In genomic region chr19:17385878-17386611, GRCh38 we compare ENCODE assay signal across 8 cellular contexts. TPM values are rescaled to one million over a fixed set of nuclear protein-coding genes. Genes with fewer than 3 reads are reported as not detected.
A peak's percentile ranks its signal among the peaks of the same experiment; 100 is the strongest.
DNase-seq lines count a peak whose midpoint lies in the region; ATAC-seq, FAIRE-seq and TF ChIP-seq lines count a peak whose summit lies in the region.

No MANE protein-coding gene starts in this region.

- TF ChIP-seq POLR2A in A549 (IDR thresholded peaks at IDR 0.05; ENCODE audit: low read length) = no peak
- no peak for TF ChIP-seq POLR2A in GM12891 (IDR thresholded peaks at IDR 0.05; ENCODE audit: low read depth, low read length)

- H3K4me3 Mint-ChIP-seq in osteocyte (ENCODE audit: unreplicated experiment) = no peak overlapping the region

- H3K9me3 ChIP-seq in A549 = peaks cover 10% of the 10 kb centered on the region; the same call in 2 of the 3 replicates

- H3K27me3 Mint-ChIP-seq in osteocyte (ENCODE audit: unreplicated experiment) = peaks cover 10% of the 10 kb centered on the region

- POLR2A ChIA-PET in A549 (lab: Yijun Ruan, JAX) = interaction anchor here (0.6 to 1.0 kb wide), 2 partner anchors 93 to 255 kb away, joined by 3 to 5 read pairs; no protein-coding TSS in a partner anchor

- ATAC-seq in A549 (peak; percentile 57 to 72; a peak in 4 of 6 replicates), HG02798 (IDR thresholded peaks at IDR 0.05; ENCODE audit: poor library complexity, unreplicated experiment) (no peak)

- TF ChIP-seq CTCF in A549 (IDR thresholded peaks at IDR 0.05) = peak; percentile 70
- TF ChIP-seq CTCF in osteocyte (IDR thresholded peaks at IDR 0.05) = peak; percentile 94

- H3K27ac ChIP-seq in A549 = no peak overlapping the region

- no peak for TF ChIP-seq EP300 in A549 (IDR thresholded peaks at IDR 0.05)

- TF ChIP-seq RAD21 in A549 (conservative IDR thresholded peaks at IDR 0.05 in 1 of 2, IDR thresholded peaks at IDR 0.05 in 1 of 2) = peak; percentile 71 to 75

- FAIRE-seq in A549 (lab: Jason Lieb, UNC) (no peak), GM12891 (lab: Jason Lieb, UNC) (peak; percentile 85)

- no peak overlapping the region for H3K4me2 ChIP-seq in A549

- no peaks in the 10 kb centered on the region for H3K9me3 Mint-ChIP-seq in osteocyte (ENCODE audit: unreplicated experiment)

- H3K27ac Mint-ChIP-seq in osteocyte (ENCODE audit: unreplicated experiment) = peak overlapping the region; percentile 31

- CTCF ChIA-PET in A549 (lab: Yijun Ruan, JAX) = interaction anchor here (0.7 to 8.8 kb wide), 24 partner anchors 8 to 110 kb away, joined by 3 to 111 read pairs (median 5); partner anchors contain the start of genes ABHD8, CCDC194, MVB12A and PLVAP

- peaks cover 12% of the 10 kb centered on the region for H3K4me1 Mint-ChIP-seq in osteocyte (ENCODE audit: unreplicated experiment)

- H3K4me3 ChIP-seq in A549 = no peak overlapping the region

- H3K4me1 ChIP-seq in A549 = no peaks in the 10 kb centered on the region

- DNase-seq in A549 (ENCODE audit: low read depth in 1 of 2, low spot score in 1 of 2) (peak; percentile 53), GM12891 (ENCODE audit: insufficient read length, low spot score) (no peak), NOMO-1 treated with DMSO at 0.1 percent for 48 hours (lab: John Stamatoyannopoulos, UW; ENCODE audit: unreplicated experiment) (peak; percentile 38), activated T-cell treated with anti-CD3 and anti-CD28 coated beads for 4 hours (peak; percentile 46), fibroblast of peridontal ligament (ENCODE audit: extremely low read depth) (peak; percentile 31), osteocyte (ENCODE audit: extremely low spot score, unreplicated experiment) (peak; percentile 89), pons (ENCODE audit: low spot score) (no peak)

- 39% methylated on average over 17 of the region's 20 CpGs for WGBS in A549 (ENCODE audit: missing lambda C conversion rate)

- no peaks in the 10 kb centered on the region for H3K36me3 Mint-ChIP-seq in osteocyte (ENCODE audit: unreplicated experiment)

TF ChIP-seq in A549, 52 proteins besides CTCF, POLR2A, EP300 and RAD21:
- no peak for TF ChIP-seq TP53 (CRISPR knock-in tag; IDR thresholded peaks at IDR 0.05)
- no peak for TF ChIP-seq EHMT2 (IDR thresholded peaks at IDR 0.05; ENCODE audit: low read depth)
- TF ChIP-seq SMC3 (IDR thresholded peaks at IDR 0.05) = peak; percentile 79
- no peak for TF ChIP-seq BCL3 (IDR thresholded peaks at IDR 0.05)

TF ChIP-seq in GM12891, 5 proteins besides CTCF, POLR2A, EP300 and RAD21:
- TF ChIP-seq TAF1 (IDR thresholded peaks at IDR 0.05; ENCODE audit: low read depth, low read length) (no peak), POLR2AphosphoS5 (IDR thresholded peaks at IDR 0.05; ENCODE audit: low read depth, low read length) (no peak), PAX5 (IDR thresholded peaks at IDR 0.05; ENCODE audit: insufficient read depth, low read length, severe bottlenecking) (no peak)

RNA-seq across cellular contexts. Expression of gene CCDC194, which starts 8.0 kb away (rescaled TPM):
- polyA plus RNA-seq in A549 (2011; rRNA removed) = not detected in 2 replicates
- polyA plus RNA-seq in A549 (2012; cell fraction: cytosol; rRNA removed) = not detected in 2 replicates
- polyA plus RNA-seq in A549 (2012; cell fraction: nucleus; rRNA removed) = not detected in 2 replicates
- polyA plus RNA-seq in A549 (2017; fragmentation: RNase III; extraction: RNeasy Plus Mini Kit Qiagen cat#74134 plus additional on column Dnase treatment) = not detected in 3 replicates
- not detected in 2 replicates for polyA minus RNA-seq in A549 (2011; rRNA and poly(A)+ RNA removed)
- polyA plus RNA-seq in GM12891 (2012; ENCODE audit: low read depth, missing spikeins) = 0.74 TPM
- not detected in 2 replicates for total RNA-seq in osteocyte

RNA-seq across cellular contexts. Expression of gene PLVAP, which starts 8.9 kb away (rescaled TPM):
- polyA plus RNA-seq in A549 (2011; rRNA removed) (not detected in 2 replicates), A549 (2017; fragmentation: RNase III; extraction: RNeasy Plus Mini Kit Qiagen cat#74134 plus additional on column Dnase treatment) (not detected in 3 replicates)
- not detected in 2 replicates for polyA plus RNA-seq in A549 (2012; cell fraction: cytosol; rRNA removed)
- polyA plus RNA-seq in A549 (2012; cell fraction: nucleus; rRNA removed) = not detected in 2 replicates
- not detected in 2 replicates for polyA minus RNA-seq in A549 (2011; rRNA and poly(A)+ RNA removed)
- 0.28 TPM for polyA plus RNA-seq in GM12891 (2012; ENCODE audit: low read depth, missing spikeins)
- 0.26 TPM in 1 of 2 replicates, not detected in the other for total RNA-seq in osteocyte

RNA-seq across cellular contexts. Expression of gene BST2, which starts 19.4 kb away (rescaled TPM):
- polyA plus RNA-seq in A549 (2011; rRNA removed) (0.24 and 0.26 TPM in 2 replicates), A549 (2017; fragmentation: RNase III; extraction: RNeasy Plus Mini Kit Qiagen cat#74134 plus additional on column Dnase treatment) (0.12 to 0.18 TPM in 2 of 3 replicates, not detected in the other)
- polyA plus RNA-seq in A549 (2012; cell fraction: cytosol; rRNA removed) = 0.13 TPM in 2 replicates
- polyA plus RNA-seq in A549 (2012; cell fraction: nucleus; rRNA removed) = 0.10 and 0.13 TPM in 2 replicates
- 0.21 TPM in 1 of 2 replicates, not detected in the other for polyA minus RNA-seq in A549 (2011; rRNA and poly(A)+ RNA removed)
- polyA plus RNA-seq in GM12891 (2012; ENCODE audit: low read depth, missing spikeins) = 356 TPM
- 1.8 and 2.3 TPM in 2 replicates for total RNA-seq in osteocyte

RNA-seq across cellular contexts. Expression of gene MVB12A, which starts 33.8 kb away (rescaled TPM):
- 18.3 and 19.1 TPM in 2 replicates for polyA plus RNA-seq in A549 (2011; rRNA removed)
- 36.1 and 51.9 TPM in 2 replicates for polyA plus RNA-seq in A549 (2012; cell fraction: cytosol; rRNA removed)
- 51.9 and 58.3 TPM in 2 replicates for polyA plus RNA-seq in A549 (2012; cell fraction: nucleus; rRNA removed)
- 26.8 to 30.2 TPM (median 27.7 TPM) in 3 replicates for polyA plus RNA-seq in A549 (2017; fragmentation: RNase III; extraction: RNeasy Plus Mini Kit Qiagen cat#74134 plus additional on column Dnase treatment)
- polyA minus RNA-seq in A549 (2011; rRNA and poly(A)+ RNA removed) = 17.0 and 18.8 TPM in 2 replicates
- polyA plus RNA-seq in GM12891 (2012; ENCODE audit: low read depth, missing spikeins) = 23.3 TPM
- 59.2 and 63.2 TPM in 2 replicates for total RNA-seq in osteocyte

RNA-seq across cellular contexts. Expression of gene GTPBP3, which starts 48.7 kb away (rescaled TPM):
- polyA plus RNA-seq in A549 (2011; rRNA removed) (9.5 and 10.6 TPM in 2 replicates), A549 (2017; fragmentation: RNase III; extraction: RNeasy Plus Mini Kit Qiagen cat#74134 plus additional on column Dnase treatment) (17.9 to 21.7 TPM (median 19.3 TPM) in 3 replicates)
- polyA plus RNA-seq in A549 (2012; cell fraction: cytosol; rRNA removed) = 21.5 and 28.7 TPM in 2 replicates
- polyA plus RNA-seq in A549 (2012; cell fraction: nucleus; rRNA removed) = 73.4 and 90.0 TPM in 2 replicates
- 4.8 and 5.5 TPM in 2 replicates for polyA minus RNA-seq in A549 (2011; rRNA and poly(A)+ RNA removed)
- polyA plus RNA-seq in GM12891 (2012; ENCODE audit: low read depth, missing spikeins) = 11.2 TPM
- 27.2 and 28.9 TPM in 2 replicates for total RNA-seq in osteocyte

Comparison
In these comparisons a context has a peak if more than half of its experiments do, and no peak if none do; other contexts are left out.
1. DNase-seq: peak in A549 (2 of 2), NOMO-1 treated with DMSO at 0.1 percent for 48 hours (single experiment), activated T-cell treated with anti-CD3 and anti-CD28 coated beads for 4 hours (single experiment), fibroblast of peridontal ligament (single experiment) and osteocyte (single experiment); none in GM12891 (single experiment) and pons (single experiment).